1 cellular context compared by ENCODE assay signal in the genomic region with DNA sequence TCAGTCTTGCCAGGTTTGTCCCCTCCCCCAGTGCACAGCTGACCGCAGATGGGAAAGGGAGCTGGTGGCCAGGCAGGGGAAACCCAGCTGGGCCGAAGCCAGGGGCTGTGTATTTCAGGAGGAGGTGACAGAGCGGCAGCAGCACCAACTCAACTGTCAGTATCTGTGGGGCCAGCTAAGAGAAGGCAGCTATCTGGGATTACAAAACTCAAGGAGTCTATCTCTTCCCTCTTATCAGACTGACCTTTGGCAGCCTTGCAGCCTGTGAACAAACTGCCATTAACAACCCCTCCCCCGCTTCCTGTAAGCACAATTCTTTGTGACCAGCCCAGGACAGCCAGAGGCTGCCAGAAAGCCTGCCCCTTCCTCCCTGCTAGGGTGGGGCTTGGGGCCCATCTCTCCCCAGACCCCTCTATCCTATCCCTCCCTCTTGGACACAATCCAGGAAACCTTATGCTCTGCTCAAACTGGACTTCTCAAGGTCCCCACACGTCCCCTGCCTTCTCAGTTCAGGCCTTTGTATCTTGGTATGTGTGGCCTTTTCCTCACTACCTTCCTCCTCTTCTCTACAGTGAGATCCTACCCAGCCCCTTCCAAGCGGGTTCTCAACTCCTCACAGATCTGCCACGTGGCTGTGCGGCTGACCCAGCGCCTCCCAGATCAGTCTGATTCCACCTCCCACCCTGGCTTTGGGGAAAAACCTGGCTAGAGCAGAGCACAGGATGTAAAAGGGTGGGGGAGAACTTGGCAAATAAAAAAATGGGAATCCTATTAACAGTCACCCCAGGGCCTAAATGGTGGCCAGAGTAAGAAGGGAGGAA.
TF ChIP-seq lines count a peak whose summit lies in the region.

No MANE protein-coding gene starts in this region.

TF ChIP-seq in GM12878, 131 proteins besides CTCF, POLR2A, EP300 and RAD21 (continued from another document):
- TF ChIP-seq, protein P1, sequence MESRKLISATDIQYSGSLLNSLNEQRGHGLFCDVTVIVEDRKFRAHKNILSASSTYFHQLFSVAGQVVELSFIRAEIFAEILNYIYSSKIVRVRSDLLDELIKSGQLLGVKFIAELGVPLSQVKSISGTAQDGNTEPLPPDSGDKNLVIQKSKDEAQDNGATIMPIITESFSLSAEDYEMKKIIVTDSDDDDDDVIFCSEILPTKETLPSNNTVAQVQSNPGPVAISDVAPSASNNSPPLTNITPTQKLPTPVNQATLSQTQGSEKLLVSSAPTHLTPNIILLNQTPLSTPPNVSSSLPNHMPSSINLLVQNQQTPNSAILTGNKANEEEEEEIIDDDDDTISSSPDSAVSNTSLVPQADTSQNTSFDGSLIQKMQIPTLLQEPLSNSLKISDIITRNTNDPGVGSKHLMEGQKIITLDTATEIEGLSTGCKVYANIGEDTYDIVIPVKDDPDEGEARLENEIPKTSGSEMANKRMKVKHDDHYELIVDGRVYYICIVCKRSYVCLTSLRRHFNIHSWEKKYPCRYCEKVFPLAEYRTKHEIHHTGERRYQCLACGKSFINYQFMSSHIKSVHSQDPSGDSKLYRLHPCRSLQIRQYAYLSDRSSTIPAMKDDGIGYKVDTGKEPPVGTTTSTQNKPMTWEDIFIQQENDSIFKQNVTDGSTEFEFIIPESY (IDR thresholded peaks at IDR 0.05), result no peak
- TF ChIP-seq E4F1 (IDR thresholded peaks at IDR 0.05; ENCODE audit: borderline replicate concordance, partially characterized antibody) (no peak), TAF1 (IDR thresholded peaks at IDR 0.05; ENCODE audit: borderline replicate concordance, low read depth, low read length) (peak; percentile 69; the same call in 1 of the 2 replicates), NR2F1 (conservative IDR thresholded peaks at IDR 0.05) (peak; percentile 79), ATF7 (IDR thresholded peaks at IDR 0.05; ENCODE audit: low read depth) (peak; percentile 77), MEF2A (IDR thresholded peaks at IDR 0.05; ENCODE audit: insufficient read depth, low read depth, low read length) (0 out of 2 replicates have a peak, but pooled peaks have one; percentile 48), RUNX3 (IDR thresholded peaks at IDR 0.05; ENCODE audit: low read length) (no peak), REST (IDR thresholded peaks at IDR 0.05; ENCODE audit: low read depth, low read length) (no peak), MTA2 (IDR thresholded peaks at IDR 0.05; ENCODE audit: low read depth) (peak; percentile 57; the same call in 1 of the 2 replicates), IRF4 (IDR thresholded peaks at IDR 0.05; ENCODE audit: low read depth, low read length) (no peak), NRF1 (conservative IDR thresholded peaks at IDR 0.05; ENCODE audit: low read depth, low read length) (no peak), CBFB (IDR thresholded peaks at IDR 0.05; ENCODE audit: low read depth) (peak; percentile 95), NBN (IDR thresholded peaks at IDR 0.05) (peak; percentile 89), ELK1 (IDR thresholded peaks at IDR 0.05; ENCODE audit: low read depth, low read length) (no peak), IKZF1 (conservative IDR thresholded peaks at IDR 0.05) (peak; percentile 98), ETV6 (conservative IDR thresholded peaks at IDR 0.05 in 1 of 2, IDR thresholded peaks at IDR 0.05 in 1 of 2; ENCODE audit: borderline replicate concordance in 1 of 2, low read depth in 1 of 2) (peak in 1 of 2 experiments; percentile 22; a peak in 1 of 4 replicates)
- TF ChIP-seq, protein P2, sequence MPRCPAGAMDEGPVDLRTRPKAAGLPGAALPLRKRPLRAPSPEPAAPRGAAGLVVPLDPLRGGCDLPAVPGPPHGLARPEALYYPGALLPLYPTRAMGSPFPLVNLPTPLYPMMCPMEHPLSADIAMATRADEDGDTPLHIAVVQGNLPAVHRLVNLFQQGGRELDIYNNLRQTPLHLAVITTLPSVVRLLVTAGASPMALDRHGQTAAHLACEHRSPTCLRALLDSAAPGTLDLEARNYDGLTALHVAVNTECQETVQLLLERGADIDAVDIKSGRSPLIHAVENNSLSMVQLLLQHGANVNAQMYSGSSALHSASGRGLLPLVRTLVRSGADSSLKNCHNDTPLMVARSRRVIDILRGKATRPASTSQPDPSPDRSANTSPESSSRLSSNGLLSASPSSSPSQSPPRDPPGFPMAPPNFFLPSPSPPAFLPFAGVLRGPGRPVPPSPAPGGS (IDR thresholded peaks at IDR 0.05; ENCODE audit: borderline replicate concordance, insufficient read depth, low read depth, low read length, poor library complexity, severe bottlenecking), result no peak
- TF ChIP-seq, protein P3, sequence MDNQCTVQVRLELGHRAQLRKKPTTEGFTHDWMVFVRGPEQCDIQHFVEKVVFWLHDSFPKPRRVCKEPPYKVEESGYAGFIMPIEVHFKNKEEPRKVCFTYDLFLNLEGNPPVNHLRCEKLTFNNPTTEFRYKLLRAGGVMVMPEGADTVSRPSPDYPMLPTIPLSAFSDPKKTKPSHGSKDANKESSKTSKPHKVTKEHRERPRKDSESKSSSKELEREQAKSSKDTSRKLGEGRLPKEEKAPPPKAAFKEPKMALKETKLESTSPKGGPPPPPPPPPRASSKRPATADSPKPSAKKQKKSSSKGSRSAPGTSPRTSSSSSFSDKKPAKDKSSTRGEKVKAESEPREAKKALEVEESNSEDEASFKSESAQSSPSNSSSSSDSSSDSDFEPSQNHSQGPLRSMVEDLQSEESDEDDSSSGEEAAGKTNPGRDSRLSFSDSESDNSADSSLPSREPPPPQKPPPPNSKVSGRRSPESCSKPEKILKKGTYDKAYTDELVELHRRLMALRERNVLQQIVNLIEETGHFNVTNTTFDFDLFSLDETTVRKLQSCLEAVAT (IDR thresholded peaks at IDR 0.05), result peak; percentile 69; the same call in 1 of the 2 replicates
